ENCODE assay signal across 14 cellular contexts in genomic region chr20:44186201-44186600, GRCh38. TPM values are rescaled to one million over a fixed set of nuclear protein-coding genes. Genes with fewer than 3 reads are reported as not detected.
DNase-seq lines count a peak whose midpoint lies in the region; ATAC-seq and TF ChIP-seq lines count a peak whose summit lies in the region.
"Had no signal": no experiment of that assay in that cellular context is flagged by ENCODE, and none has a peak within 500 bp of the region (broad histone marks: within the 10 kb centered on the region; RNA-seq: fewer than 3 reads in every experiment).

No MANE protein-coding gene starts in this region.

- peak overlapping the region; percentile 96 for H3K9ac ChIP-seq in muscle layer of colon (ENCODE audit: low read length)

- H3K4me1 ChIP-seq in muscle layer of colon (ENCODE audit: insufficient read depth, low read length) (peaks cover 47% of the 10 kb centered on the region), transverse colon (peaks cover 0 to 30% (median 4%) of the 10 kb centered on the region in 4 donors)
- H3K4me1 ChIP-seq: HAP-1 had no signal

- H3K27me3 ChIP-seq in muscle layer of colon (ENCODE audit: control insufficient read depth in 1 of 2, insufficient read depth in 2 of 2, low read length in 2 of 2), result no peaks in the 10 kb centered on the region
- H3K27me3 ChIP-seq in transverse colon, result no peaks in the 10 kb centered on the region

- DNase-seq in M059J (ENCODE audit: low read depth) (peak; percentile 56), epithelial cell of proximal tubule (ENCODE audit: low read depth) (no peak), transverse colon (no peak), ecto neural progenitor cell (ENCODE audit: low spot score) (no peak), foreskin melanocyte (no peak)
- DNase-seq: activated CD8-positive, alpha-beta memory T cell treated with anti-CD3 and anti-CD28 coated beads, Interleukin-2, amount 10 ng/mL, durations not matched to agents 7 days and 5 days; activated naive CD8-positive, alpha-beta T cell treated with anti-CD3 and anti-CD28 coated beads, Interleukin-2, amount 10 ng/mL, durations not matched to agents 7 days and 5 days; dorsolateral prefrontal cortex; Kasumi-1; naive thymus-derived CD8-positive, alpha-beta T cell had no signal

- ATAC-seq in GM18909 (IDR thresholded peaks at IDR 0.05; ENCODE audit: poor library complexity, unreplicated experiment) (no peak), HG03565 (IDR thresholded peaks at IDR 0.05; ENCODE audit: unreplicated experiment) (no peak)
- ATAC-seq: activated CD8-positive, alpha-beta memory T cell treated with anti-CD3 and anti-CD28 coated beads, Interleukin-2, amount 10 ng/mL, durations not matched to agents 7 days and 5 days had no signal

- H3K36me3 ChIP-seq in muscle layer of colon (ENCODE audit: insufficient read depth, low read length) (peaks cover 4% of the 10 kb centered on the region), transverse colon (no peaks in the 10 kb centered on the region)
- H3K36me3 ChIP-seq: HAP-1 had no signal

- H3K9me3 ChIP-seq in muscle layer of colon (ENCODE audit: low read length), result no peaks in the 10 kb centered on the region
- no peaks in the 10 kb centered on the region for H3K9me3 ChIP-seq in transverse colon
- H3K9me3 ChIP-seq: HAP-1 had no signal

- TF ChIP-seq EP300 in transverse colon (IDR thresholded peaks at IDR 0.05; ENCODE audit: low read depth), result no peak

- 70 to 83% methylated on average over 2 to 14 of the region's 14 CpGs for WGBS in transverse colon (ENCODE audit: low coverage in 1 of 2), 2 donors

- H3K27ac ChIP-seq in muscle layer of colon (ENCODE audit: low read depth, low read length) (peak overlapping the region; percentile 84), transverse colon (peak overlapping the region; percentile 82 to 91 (median 86))

- no peak for TF ChIP-seq CTCF in epithelial cell of proximal tubule (conservative IDR thresholded peaks at IDR 0.05; ENCODE audit: low read depth, low read length)
- no peak for TF ChIP-seq CTCF in transverse colon (IDR thresholded peaks at IDR 0.05)

- intact Hi-C loops in transverse colon (cut with DNase I; ENCODE audit: low total_unique reads), result loop anchor here (5.0 kb wide), 1 partner anchor 49 kb away; no protein-coding TSS in a partner anchor

- in situ Hi-C loops in transverse colon (cut with MboI; ENCODE audit: low pct_ligation_motif_present in 1 of 4, low pct_unique_long_range_greater_than_20kb in 1 of 4, low sequenced_read_pairs in 3 of 4), result loop anchor here in 2 of 4 donors (5.0 kb wide), 2 partner anchors 64 to 69 kb away; no protein-coding TSS in a partner anchor

- TF ChIP-seq POLR2A in transverse colon (IDR thresholded peaks at IDR 0.05), result no peak

- H3K4me3 ChIP-seq in epithelial cell of proximal tubule (ENCODE audit: low read depth, low read length), result peak overlapping the region; percentile 60
- peak overlapping the region; percentile 67 to 88 for H3K4me3 ChIP-seq in muscle layer of colon (ENCODE audit: low read depth in 1 of 2, low read length in 2 of 2)
- H3K4me3 ChIP-seq in transverse colon, result peak overlapping the region; percentile 43 to 55 (median 50)
- H3K4me3 ChIP-seq: HAP-1 had no signal

RNA-seq across cellular contexts. Expression of gene JPH2, which starts 0.8 kb away (rescaled TPM):
- 16.4 and 39.3 TPM in 2 replicates for total RNA-seq in M059J (2014; rRNA removed; shearing (Covaris generic))
- 2.0 and 2.9 TPM in 2 replicates for total RNA-seq in epithelial cell of proximal tubule
- total RNA-seq in transverse colon, result 100 to 1,000 TPM in 1 of 4 donors, 10 to 100 TPM in 2, 1 to 10 TPM in 1; 9.8 to 216 (median 18.3) TPM
- total RNA-seq: activated CD8-positive, alpha-beta memory T cell treated with anti-CD3 and anti-CD28 coated beads, Interleukin-2, amount 10 ng/mL, durations not matched to agents 7 days and 5 days; naive thymus-derived CD8-positive, alpha-beta T cell had no signal

RNA-seq across cellular contexts. Expression of gene OSER1, which starts 24.4 kb away (rescaled TPM):
- 77.3 and 83.3 TPM in 2 replicates for total RNA-seq in M059J (2014; rRNA removed; shearing (Covaris generic))
- total RNA-seq in epithelial cell of proximal tubule (24.1 and 41.1 TPM in 2 replicates), transverse colon (10 to 100 TPM; 11.2 to 38.0 (median 26.2) TPM)
